8 cellular contexts compared by ENCODE assay signal in the genomic region with DNA sequence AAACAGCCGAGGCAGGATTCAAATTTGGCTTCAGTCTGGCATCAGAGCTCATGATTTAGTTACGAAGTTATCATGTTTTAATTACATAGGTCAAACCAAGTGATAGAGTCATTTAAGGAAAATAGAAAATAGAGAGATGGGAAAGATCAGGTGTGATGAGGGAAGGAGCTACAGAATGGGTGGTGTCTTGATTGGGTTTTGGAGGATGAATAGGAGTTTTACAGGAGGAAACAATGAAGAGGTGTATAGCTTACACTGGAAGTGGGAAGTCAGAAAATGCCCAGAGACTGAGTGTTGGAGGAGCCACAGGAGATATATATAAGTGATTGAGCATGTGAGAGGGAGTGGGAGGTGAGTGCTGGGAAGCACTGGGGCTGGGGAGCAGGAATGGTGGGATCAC.
"Had no signal": no experiment of that assay in that cellular context is flagged by ENCODE, and none has a peak within 500 bp of the region (broad histone marks: within the 10 kb centered on the region; RNA-seq: fewer than 3 reads in every experiment).

No MANE protein-coding gene starts in this region.

- FAIRE-seq: HepG2, HTR-8/SVneo, K562 had no signal

- DNase-seq: IMR-90, KBM-7, KG1 had no signal

- H3K4me3 ChIP-seq: K562 had no signal

- H3K36me3 Mint-ChIP-seq: IgD-negative memory B cell had no signal

- H3K27ac Mint-ChIP-seq: IgD-negative memory B cell had no signal

- ATAC-seq: HepG2, K562 had no signal

- H3K27ac ChIP-seq: HL-60 had no signal

- H3K4me3 Mint-ChIP-seq: IgD-negative memory B cell had no signal

- H3K4me1 Mint-ChIP-seq: IgD-negative memory B cell had no signal
